1 cellular context compared by ENCODE assay signal in the genomic region with DNA sequence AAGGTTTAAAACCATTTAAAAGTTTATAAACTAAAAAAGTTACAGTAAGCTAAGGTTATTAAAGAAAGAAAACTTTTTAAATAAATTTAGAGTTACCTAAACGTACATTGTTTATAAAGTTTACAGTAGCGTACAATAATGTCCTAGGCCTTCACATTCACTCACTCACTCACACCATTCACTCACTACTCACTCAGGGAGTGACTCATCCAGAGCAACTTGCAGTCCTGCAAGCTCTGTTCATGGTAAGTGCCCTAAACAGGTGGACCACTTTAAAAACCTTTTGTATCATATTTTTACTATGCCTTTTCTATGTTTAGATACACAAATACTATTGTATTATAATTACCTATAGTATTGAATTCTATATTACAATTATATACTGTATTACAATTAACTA.
TF ChIP-seq lines count a peak whose summit lies in the region.

No MANE protein-coding gene starts in this region.

TF ChIP-seq in IMR-90, 13 proteins besides CTCF, POLR2A, EP300 and RAD21 (continued from another document):
- TF ChIP-seq, protein P1, sequence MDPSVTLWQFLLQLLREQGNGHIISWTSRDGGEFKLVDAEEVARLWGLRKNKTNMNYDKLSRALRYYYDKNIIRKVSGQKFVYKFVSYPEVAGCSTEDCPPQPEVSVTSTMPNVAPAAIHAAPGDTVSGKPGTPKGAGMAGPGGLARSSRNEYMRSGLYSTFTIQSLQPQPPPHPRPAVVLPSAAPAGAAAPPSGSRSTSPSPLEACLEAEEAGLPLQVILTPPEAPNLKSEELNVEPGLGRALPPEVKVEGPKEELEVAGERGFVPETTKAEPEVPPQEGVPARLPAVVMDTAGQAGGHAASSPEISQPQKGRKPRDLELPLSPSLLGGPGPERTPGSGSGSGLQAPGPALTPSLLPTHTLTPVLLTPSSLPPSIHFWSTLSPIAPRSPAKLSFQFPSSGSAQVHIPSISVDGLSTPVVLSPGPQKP (IDR thresholded peaks at IDR 0.05; ENCODE audit: borderline replicate concordance, low read depth, low read length), result no peak
- TF ChIP-seq, protein P2, sequence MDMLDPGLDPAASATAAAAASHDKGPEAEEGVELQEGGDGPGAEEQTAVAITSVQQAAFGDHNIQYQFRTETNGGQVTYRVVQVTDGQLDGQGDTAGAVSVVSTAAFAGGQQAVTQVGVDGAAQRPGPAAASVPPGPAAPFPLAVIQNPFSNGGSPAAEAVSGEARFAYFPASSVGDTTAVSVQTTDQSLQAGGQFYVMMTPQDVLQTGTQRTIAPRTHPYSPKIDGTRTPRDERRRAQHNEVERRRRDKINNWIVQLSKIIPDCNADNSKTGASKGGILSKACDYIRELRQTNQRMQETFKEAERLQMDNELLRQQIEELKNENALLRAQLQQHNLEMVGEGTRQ (IDR thresholded peaks at IDR 0.05; ENCODE audit: low read depth, low read length), result no peak
